In genomic region chr11:95989780-95990179, GRCh38 we compare ENCODE assay signal across 22 cellular contexts.
"Had no signal": no experiment of that assay in that cellular context is flagged by ENCODE, and none has a peak within 500 bp of the region (broad histone marks: within the 10 kb centered on the region; RNA-seq: fewer than 3 reads in every experiment).

No MANE protein-coding gene starts in this region.

- H3K9me3 ChIP-seq: heart left ventricle, neutrophil, psoas muscle, right lobe of liver, spleen, upper lobe of left lung, uterus had no signal

- ATAC-seq: esophagus mucosa; heart left ventricle; naive thymus-derived CD4-positive, alpha-beta T cell; psoas muscle; right lobe of liver; stimulated activated memory B cell treated with anti-CD40 and anti-IgM and Interleukin-4, amounts not matched to agents 10 μg/mL and 1 μg/mL and 100 μg/mL, for 72 hours had no signal

- FAIRE-seq: endometrium, frontal cortex had no signal

- H3K27ac ChIP-seq: dorsolateral prefrontal cortex, heart left ventricle, neutrophil, psoas muscle, right lobe of liver, spleen, uterus had no signal

- H3K27me3 Mint-ChIP-seq: naive thymus-derived CD4-positive, alpha-beta T cell; stimulated activated memory B cell treated with anti-CD40 and anti-IgM and Interleukin-4, amounts not matched to agents 10 μg/mL and 1 μg/mL and 100 μg/mL, for 72 hours; stimulated activated naive CD8-positive, alpha-beta T cell treated with anti-CD3 and anti-CD28 coated beads, Interleukin-15, Interleukin-2, amounts not matched to agents 100 ng/mL and 50 ng/mL, for 24 hours had no signal

- H3K9me3 Mint-ChIP-seq: naive thymus-derived CD4-positive, alpha-beta T cell; stimulated activated memory B cell treated with anti-CD40 and anti-IgM and Interleukin-4, amounts not matched to agents 10 μg/mL and 1 μg/mL and 100 μg/mL, for 72 hours; stimulated activated naive CD8-positive, alpha-beta T cell treated with anti-CD3 and anti-CD28 coated beads, Interleukin-15, Interleukin-2, amounts not matched to agents 100 ng/mL and 50 ng/mL, for 24 hours had no signal

- H3K4me3 Mint-ChIP-seq: naive thymus-derived CD4-positive, alpha-beta T cell; stimulated activated memory B cell treated with anti-CD40 and anti-IgM and Interleukin-4, amounts not matched to agents 10 μg/mL and 1 μg/mL and 100 μg/mL, for 72 hours; stimulated activated naive CD8-positive, alpha-beta T cell treated with anti-CD3 and anti-CD28 coated beads, Interleukin-15, Interleukin-2, amounts not matched to agents 100 ng/mL and 50 ng/mL, for 24 hours had no signal

- DNase-seq: cortex of kidney; dorsolateral prefrontal cortex; effector CD8-positive, alpha-beta T cell; heart left ventricle; hippocampal formation; naive thymus-derived CD4-positive, alpha-beta T cell; psoas muscle; retina; right lobe of liver; spleen; stimulated activated CD4-positive, alpha-beta T cell treated with anti-CD3 and anti-CD28 coated beads, Interleukin-15, amount 100 ng/mL, for 24 hours; stimulated activated CD4-positive, alpha-beta T cell treated with anti-CD3 and anti-CD28 coated beads, Interleukin-1b, Interleukin-23, amount 100 ng/mL, for 48 hours; stimulated activated CD4-positive, alpha-beta T cell treated with anti-CD3 and anti-CD28 coated beads, Interleukin-4, amount 100 ng/mL, for 24 hours; substantia nigra; upper lobe of left lung; uterus had no signal

- H3K27me3 ChIP-seq: dorsolateral prefrontal cortex, heart left ventricle, neutrophil, right lobe of liver, spleen, upper lobe of left lung, uterus had no signal

- H3K27ac Mint-ChIP-seq: stimulated activated memory B cell treated with anti-CD40 and anti-IgM and Interleukin-4, amounts not matched to agents 10 μg/mL and 1 μg/mL and 100 μg/mL, for 72 hours; stimulated activated naive CD8-positive, alpha-beta T cell treated with anti-CD3 and anti-CD28 coated beads, Interleukin-15, Interleukin-2, amounts not matched to agents 100 ng/mL and 50 ng/mL, for 24 hours had no signal

- H3K4me3 ChIP-seq: dorsolateral prefrontal cortex, heart left ventricle, psoas muscle, right lobe of liver, spleen, upper lobe of left lung, uterus had no signal

- H3K36me3 ChIP-seq: neutrophil, right lobe of liver, uterus had no signal

- H3K4me1 ChIP-seq: psoas muscle, right lobe of liver, spleen, uterus had no signal
